ENCODE assay signal across 1 cellular context in the genomic region with DNA sequence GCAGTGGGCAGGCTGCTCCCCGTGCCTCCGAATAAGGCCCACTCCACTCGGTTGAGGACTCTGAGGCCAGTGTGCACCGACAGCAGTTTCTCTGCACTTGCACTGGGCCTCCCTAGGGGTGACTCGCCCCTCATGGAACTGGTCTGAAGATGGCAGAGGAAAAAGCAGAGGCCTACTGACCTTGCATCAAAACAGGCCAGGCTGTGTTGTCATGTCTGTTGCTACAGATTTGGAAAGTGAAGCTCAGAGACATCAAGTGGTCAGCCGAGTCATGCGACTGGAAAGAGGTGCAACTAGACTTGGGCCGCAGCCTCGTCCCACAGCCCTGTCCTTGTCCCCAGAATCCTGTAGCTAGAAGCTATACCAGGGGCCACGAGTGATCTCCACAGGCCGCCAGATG.
TF ChIP-seq lines count a peak whose summit lies in the region.

No MANE protein-coding gene starts in this region.

TF ChIP-seq in K562, 482 proteins besides CTCF, POLR2A, EP300 and RAD21 (continued from another document):
- TF ChIP-seq, protein P1, sequence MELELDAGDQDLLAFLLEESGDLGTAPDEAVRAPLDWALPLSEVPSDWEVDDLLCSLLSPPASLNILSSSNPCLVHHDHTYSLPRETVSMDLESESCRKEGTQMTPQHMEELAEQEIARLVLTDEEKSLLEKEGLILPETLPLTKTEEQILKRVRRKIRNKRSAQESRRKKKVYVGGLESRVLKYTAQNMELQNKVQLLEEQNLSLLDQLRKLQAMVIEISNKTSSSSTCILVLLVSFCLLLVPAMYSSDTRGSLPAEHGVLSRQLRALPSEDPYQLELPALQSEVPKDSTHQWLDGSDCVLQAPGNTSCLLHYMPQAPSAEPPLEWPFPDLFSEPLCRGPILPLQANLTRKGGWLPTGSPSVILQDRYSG (tag; conservative IDR thresholded peaks at IDR 0.05; ENCODE audit: low read depth), result no peak
TF ChIP-seq in K562: peak in this region for 1.
